Comparison of ENCODE assay signal across 8 cellular contexts in the genomic region with DNA sequence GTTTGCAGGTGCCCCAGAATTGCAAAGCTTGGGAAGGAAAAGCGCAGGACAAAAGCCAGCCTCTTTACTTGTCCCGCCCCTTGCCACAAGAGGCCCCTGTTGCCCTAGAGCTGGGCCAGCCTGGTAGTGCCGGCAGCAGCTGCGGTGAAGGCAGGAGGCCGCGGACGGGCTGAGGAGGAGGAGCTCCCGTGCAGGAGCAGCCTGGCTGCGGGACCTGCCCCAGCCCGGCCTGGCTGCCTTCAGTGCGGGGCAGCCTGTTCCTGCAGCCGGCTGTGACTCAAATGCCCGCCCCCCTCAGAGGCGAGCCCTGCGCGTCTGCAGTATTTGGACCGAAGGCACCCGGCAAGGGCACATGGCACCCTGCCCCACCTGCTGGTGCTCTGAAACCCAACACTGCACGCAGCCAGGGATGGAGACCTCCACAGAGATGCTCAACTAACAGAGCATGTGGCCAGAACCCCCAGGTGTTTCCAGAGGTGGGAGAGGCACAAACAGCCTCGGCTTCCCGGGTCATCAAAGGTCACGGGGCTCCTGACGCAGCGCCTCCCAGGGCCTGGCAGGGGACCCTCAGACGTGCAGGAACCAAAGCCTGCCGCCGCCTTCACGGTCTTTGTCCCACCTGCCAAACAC. TPM values are rescaled to one million over a fixed set of nuclear protein-coding genes. Genes with fewer than 3 reads are reported as not detected.
A peak's percentile ranks its signal among the peaks of the same experiment; 100 is the strongest.
DNase-seq lines count a peak whose midpoint lies in the region; ATAC-seq and TF ChIP-seq lines count a peak whose summit lies in the region.

No MANE protein-coding gene starts in this region.

- TF ChIP-seq POLR2A in GM18505 (IDR thresholded peaks at IDR 0.05; ENCODE audit: borderline replicate concordance, extremely low read depth, insufficient read depth, insufficient read length): no peak
- TF ChIP-seq POLR2A in vagina (IDR thresholded peaks at IDR 0.05): no peak

- H3K4me3 ChIP-seq in vagina: no peak overlapping the region

- peaks cover 0 to 42% of the 10 kb centered on the region in 2 donors for H3K36me3 ChIP-seq in vagina

- intact Hi-C loops in cardiac septum (cut with DNase I) (no loop called here), posterior cingulate gyrus (cut with DNase I) (loop anchor here (2.0 to 10.0 kb wide), 2 partner anchors 60 to 174 kb away; a partner anchor contains a TSS), vagina (cut with DNase I) (no loop called here)

- H3K27ac ChIP-seq in vagina: no peak overlapping the region

- H3K27me3 ChIP-seq in vagina: no peaks in the 10 kb centered on the region

- ATAC-seq in GM18505 (IDR thresholded peaks at IDR 0.05; ENCODE audit: unreplicated experiment) (peak; percentile 85), HG02870 (IDR thresholded peaks at IDR 0.05; ENCODE audit: unreplicated experiment) (peak; percentile 54)

- H3K9me3 ChIP-seq in vagina: no peaks in the 10 kb centered on the region

- DNase-seq in AG08395 (ENCODE audit: low spot score) (peak; percentile 69), NCI-H510A treated with DMSO at 0.1 percent for 48 hours (lab: John Stamatoyannopoulos, UW) (peak; percentile 68), cardiac septum (ENCODE audit: low spot score) (peak; percentile 75), posterior cingulate gyrus (peak; percentile 60 to 97 (median 73)), vagina (ENCODE audit: extremely low spot score in 2 of 2) (no peak)
- DNase-seq in activated naive CD4-positive, alpha-beta T cell treated with anti-CD3 and anti-CD28 coated beads, Interleukin-2, amount 50 U/mL, for 16 hours: peak; percentile 36

- H3K4me1 ChIP-seq in vagina: peaks cover 9% of the 10 kb centered on the region

- no peak for TF ChIP-seq CTCF in vagina (IDR thresholded peaks at IDR 0.05)

RNA-seq across cellular contexts. Expression of a gene that starts 29.7 kb away (rescaled TPM):
- total RNA-seq in cardiac septum (23.7 TPM), vagina (17.2 TPM)

Comparison
In these comparisons a context has a peak if more than half of its experiments do, and no peak if none do; other contexts are left out.
1. DNase-seq: peak in AG08395 (single experiment), NCI-H510A treated with DMSO at 0.1 percent for 48 hours (single experiment), activated naive CD4-positive, alpha-beta T cell treated with anti-CD3 and anti-CD28 coated beads, Interleukin-2, amount 50 U/mL, for 16 hours (single experiment), cardiac septum (single experiment) and posterior cingulate gyrus (10 of 10); none in vagina (0 of 2).